18 cellular contexts compared by ENCODE assay signal in genomic region chr4:64305565-64306254, GRCh38.
"Had no signal": no experiment of that assay in that cellular context is flagged by ENCODE, and none has a peak within 500 bp of the region (broad histone marks: within the 10 kb centered on the region; RNA-seq: fewer than 3 reads in every experiment).

No MANE protein-coding gene starts in this region.

- H3K27me3 Mint-ChIP-seq: activated naive CD8-positive, alpha-beta T cell treated with anti-CD3 and anti-CD28 coated beads, Interleukin-2, amount 10 ng/mL, durations not matched to agents 7 days and 5 days; brain; memory B cell had no signal

- H3K4me3 Mint-ChIP-seq: activated naive CD8-positive, alpha-beta T cell treated with anti-CD3 and anti-CD28 coated beads, Interleukin-2, amount 10 ng/mL, durations not matched to agents 7 days and 5 days; brain; memory B cell; natural killer cell had no signal

- H3K4me1 ChIP-seq: stomach had no signal

- H3K27ac ChIP-seq: stomach had no signal

- H3K4me1 Mint-ChIP-seq: activated naive CD8-positive, alpha-beta T cell treated with anti-CD3 and anti-CD28 coated beads, Interleukin-2, amount 10 ng/mL, durations not matched to agents 7 days and 5 days; brain; memory B cell; natural killer cell had no signal

- DNase-seq: activated CD4-positive, alpha-beta T cell treated with anti-CD3 and anti-CD28 coated beads, Interleukin-2, amount 50 U/mL, for 1 hour; activated naive CD4-positive, alpha-beta T cell; activated naive CD8-positive, alpha-beta T cell treated with anti-CD3 and anti-CD28 coated beads, Interleukin-2, amount 10 ng/mL, durations not matched to agents 7 days and 5 days; activated T-cell treated with anti-CD3 and anti-CD28 coated beads for 4 hours; cerebellar nuclear complex; effector CD8-positive, alpha-beta T cell; foreskin melanocyte; head of caudate nucleus; natural killer cell; stimulated activated CD4-positive, alpha-beta T cell treated with anti-CD3 and anti-CD28 coated beads, Interleukin-12 subunit alpha, Interleukin-12 subunit beta, amount 100 ng/mL, for 4 hours; stimulated activated CD4-positive, alpha-beta T cell treated with anti-CD3 and anti-CD28 coated beads, Interleukin-2, amount 100 ng/mL, for 24 hours; stomach; T-helper 9 cell had no signal

- H3K27ac Mint-ChIP-seq: activated naive CD8-positive, alpha-beta T cell treated with anti-CD3 and anti-CD28 coated beads, Interleukin-2, amount 10 ng/mL, durations not matched to agents 7 days and 5 days; brain; memory B cell; natural killer cell had no signal

- ATAC-seq: activated CD4-positive, CD25-positive, alpha-beta regulatory T cell treated with anti-CD3 and anti-CD28 coated beads, Interleukin-2, amount 50 U/mL, for 24 hours; left lobe of liver; natural killer cell had no signal

- FAIRE-seq: islet of Langerhans had no signal

- H3K4me3 ChIP-seq: stomach had no signal

- H3K27me3 ChIP-seq: stomach had no signal

- H3K36me3 ChIP-seq: stomach had no signal

- H3K36me3 Mint-ChIP-seq: activated naive CD8-positive, alpha-beta T cell treated with anti-CD3 and anti-CD28 coated beads, Interleukin-2, amount 10 ng/mL, durations not matched to agents 7 days and 5 days; brain; memory B cell; natural killer cell had no signal
